In genomic region chrX:139647597-139647996, GRCh38 we compare ENCODE assay signal across 25 cellular contexts.
DNase-seq lines count a peak whose midpoint lies in the region; ATAC-seq and TF ChIP-seq lines count a peak whose summit lies in the region.
"Had no signal": no experiment of that assay in that cellular context is flagged by ENCODE, and none has a peak within 500 bp of the region (broad histone marks: within the 10 kb centered on the region; RNA-seq: fewer than 3 reads in every experiment).

No MANE protein-coding gene starts in this region.

- intact Hi-C loops in PC-3 (cut with micrococcal nuclease) = no loop called here

- TF ChIP-seq CTCF in GM13977 (IDR thresholded peaks at IDR 0.05; ENCODE audit: extremely low read depth, insufficient read depth, missing control alignments) = no peak
- no peak for TF ChIP-seq CTCF in PC-3 (conservative IDR thresholded peaks at IDR 0.05; ENCODE audit: low read depth, low read length)

- H3F3A ChIP-seq in PC-3 (ENCODE audit: low read length, unreplicated experiment) = no peaks in the 10 kb centered on the region

- no peaks in the 10 kb centered on the region for H3K9me3 ChIP-seq in PC-3 (ENCODE audit: low read length)

- H2AFZ ChIP-seq in PC-3 (ENCODE audit: low read length) = no peak overlapping the region
- H2AFZ ChIP-seq: parathyroid adenoma had no signal

- ATAC-seq in GM19025 (IDR thresholded peaks at IDR 0.05; ENCODE audit: low read depth, unreplicated experiment) (peak; percentile 70), GM21717 (IDR thresholded peaks at IDR 0.05; ENCODE audit: unreplicated experiment) (peak; percentile 97), HG03095 (IDR thresholded peaks at IDR 0.05; ENCODE audit: unreplicated experiment) (peak; percentile 88), PC-3 (no peak)
- ATAC-seq: activated CD4-positive, alpha-beta T cell treated with anti-CD3 and anti-CD28 coated beads for 36 hours; naive thymus-derived CD4-positive, alpha-beta T cell had no signal

- H3K4me2 ChIP-seq in PC-3 (ENCODE audit: low read length) = no peak overlapping the region

- in situ Hi-C loops in GM13977 (cut with MboI; ENCODE audit: low pct_unique_long_range_greater_than_20kb, low sequenced_read_pairs, unreplicated experiment) = no loop called here

- H3K9me2 ChIP-seq in PC-3 (replicated peaks; ENCODE audit: low read length) = no peaks in the 10 kb centered on the region

- peaks cover 33% of the 10 kb centered on the region; the same call in 1 of the 2 replicates for H3K27me3 ChIP-seq in PC-3 (ENCODE audit: low read length)

- no peak overlapping the region for H3K4me3 ChIP-seq in PC-3 (ENCODE audit: low read length)

- DNase-seq in GM13977 (ENCODE audit: low spot score) (peak; percentile 14), islet precursor cell (no peak), NCI-H2029 treated with DMSO at 0.1 percent for 48 hours (lab: John Stamatoyannopoulos, UW) (no peak), PC-3 (no peak), NCI-H345 (lab: John Stamatoyannopoulos, UW) (no peak)
- DNase-seq: activated CD4-positive, alpha-beta T cell treated with anti-CD3 and anti-CD28 coated beads for 36 hours; activated CD8-positive, alpha-beta memory T cell treated with anti-CD3 and anti-CD28 coated beads, Interleukin-2, amount 50 U/mL, for 4 hours; activated gamma-delta T cell treated with Interleukin-2 at 50 U/mL for 16 hours; amniotic stem cell; CD4-positive, alpha-beta memory T cell; central memory CD4-positive, alpha-beta T cell; effector CD8-positive, alpha-beta T cell; H9; immature natural killer cell; Karpas-422; mammary epithelial cell; naive thymus-derived CD4-positive, alpha-beta T cell; NCI-H1105; NCI-H2171 treated with DMSO at 0.1 percent for 48 hours; stimulated activated CD4-positive, alpha-beta T cell treated with anti-CD3 and anti-CD28 coated beads, Interleukin-4, amount 100 ng/mL, for 1 hour; substantia nigra had no signal

- H3K4me1 ChIP-seq in PC-3 (ENCODE audit: insufficient read depth, low read length) = no peaks in the 10 kb centered on the region
- H3K4me1 ChIP-seq: parathyroid adenoma had no signal

- POLR2A ChIA-PET in PC-3 (lab: Charles Lee; ENCODE audit: unreplicated experiment) = no interaction called here

- CTCF ChIA-PET in PC-3 (lab: Charles Lee) = no interaction called here

- H3K79me2 ChIP-seq in PC-3 (ENCODE audit: low read length) = no peaks in the 10 kb centered on the region
- H3K79me2 ChIP-seq: parathyroid adenoma had no signal

- H3K9ac ChIP-seq in PC-3 (ENCODE audit: low read length) = no peak overlapping the region
- H3K9ac ChIP-seq: parathyroid adenoma had no signal

- no peaks in the 10 kb centered on the region for H4K20me1 ChIP-seq in PC-3 (ENCODE audit: low read length)

- no peaks in the 10 kb centered on the region for H3K36me3 ChIP-seq in PC-3 (ENCODE audit: low read depth, low read length)

- no TSS peak for BruUV-seq in PC-3 (replicated peaks; lab: Mats Ljungman, UMichigan)

- H3K27ac ChIP-seq in PC-3 (ENCODE audit: low read length) = no peak overlapping the region
- H3K27ac ChIP-seq: parathyroid adenoma had no signal
